In the genomic region with DNA sequence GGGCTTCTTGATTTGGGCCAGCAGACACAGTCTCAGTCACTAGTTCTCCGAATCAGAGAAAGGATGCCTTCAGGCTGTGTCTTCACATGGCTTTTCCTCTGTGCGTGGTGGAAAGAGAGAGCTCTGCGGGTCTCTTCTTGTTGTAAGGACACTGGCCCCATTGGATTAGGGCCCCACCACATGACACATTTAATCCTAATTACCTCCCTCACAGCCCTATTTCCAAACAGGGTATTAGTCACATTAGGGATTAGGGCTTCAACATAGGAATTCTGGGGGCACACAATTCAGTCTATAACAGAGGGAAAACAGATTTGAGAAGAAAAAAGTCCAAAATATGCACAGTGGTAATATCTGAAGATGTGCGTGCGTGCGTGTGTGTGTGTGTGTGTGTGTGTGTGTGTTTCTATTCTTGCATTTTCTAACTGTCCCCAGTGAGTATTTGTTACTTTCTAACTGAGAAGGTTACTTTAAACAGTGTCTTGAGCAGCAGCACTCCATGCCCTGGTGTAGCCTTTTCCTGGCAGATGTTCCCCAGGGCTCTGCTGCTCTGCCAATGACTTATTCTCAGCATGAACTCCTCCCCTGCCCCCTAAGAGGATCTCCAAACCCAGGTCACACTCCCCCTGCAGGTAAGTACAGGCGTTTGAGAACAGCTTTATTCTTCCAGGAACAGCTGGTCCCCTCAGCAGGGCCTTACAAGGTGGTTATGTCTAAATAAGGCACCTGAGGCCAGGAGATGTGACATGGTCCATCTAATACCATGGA, we compare ENCODE assay signal across 8 cellular contexts.
DNase-seq lines count a peak whose midpoint lies in the region; ATAC-seq, FAIRE-seq and TF ChIP-seq lines count a peak whose summit lies in the region.

No MANE protein-coding gene starts in this region.

- no peaks in the 10 kb centered on the region for H3K9me3 ChIP-seq in A549
- H3K9me3 ChIP-seq in naive thymus-derived CD4-positive, alpha-beta T cell (ENCODE audit: control insufficient read depth in 2 of 3, low read length in 3 of 3), result no peaks in the 10 kb centered on the region

- TF ChIP-seq POLR2A in A549 (IDR thresholded peaks at IDR 0.05; ENCODE audit: low read length), result no peak

- TF ChIP-seq CTCF in A549 (IDR thresholded peaks at IDR 0.05) (no peak), GM12874 (IDR thresholded peaks at IDR 0.05; ENCODE audit: insufficient read depth, low read depth, low read length) (peak; percentile 55)

- no peak for TF ChIP-seq EP300 in A549 (IDR thresholded peaks at IDR 0.05)

- H3K27me3 Mint-ChIP-seq in naive thymus-derived CD4-positive, alpha-beta T cell, result no peaks in the 10 kb centered on the region

- no peaks in the 10 kb centered on the region for H3K27me3 ChIP-seq in naive thymus-derived CD4-positive, alpha-beta T cell (ENCODE audit: control insufficient read depth in 2 of 2, insufficient read depth in 2 of 2, low read length in 2 of 2)

- H3K4me3 ChIP-seq in A549, result no peak overlapping the region
- H3K4me3 ChIP-seq in naive thymus-derived CD4-positive, alpha-beta T cell (ENCODE audit: low read length), result no peak overlapping the region

- peak overlapping the region in 7 of 10 donors; percentile 18 to 42 (median 31) for H3K4me3 Mint-ChIP-seq in naive thymus-derived CD4-positive, alpha-beta T cell

- DNase-seq in A549 (ENCODE audit: low read depth in 1 of 2, low spot score in 1 of 2), result peak; percentile 46 to 66
- peak; percentile 54 for DNase-seq in central memory CD4-positive, alpha-beta T cell
- DNase-seq in naive thymus-derived CD4-positive, alpha-beta T cell, result peak in 7 of 9 donors; percentile 54 to 75 (median 67)
- no peak for DNase-seq in NCI-H345 treated with DMSO at 0.1 percent for 48 hours (lab: John Stamatoyannopoulos, UW; ENCODE audit: unreplicated experiment)
- no peak for DNase-seq in SKM-1 treated with dmso at 0.1 percent for 144 hours (lab: John Stamatoyannopoulos, UW; ENCODE audit: unreplicated experiment)

- peak overlapping the region; percentile 61 to 92 (median 84) for H3K27ac Mint-ChIP-seq in naive thymus-derived CD4-positive, alpha-beta T cell

- peaks cover 8 to 57% (median 45%) of the 10 kb centered on the region in 5 donors for H3K36me3 Mint-ChIP-seq in naive thymus-derived CD4-positive, alpha-beta T cell

- POLR2A ChIA-PET in A549 (lab: Yijun Ruan, JAX), result no interaction called here
- POLR2A ChIA-PET in naive thymus-derived CD4-positive, alpha-beta T cell (lab: Charles Lee), result interaction anchor here (0.5 to 3.4 kb wide), 6 partner anchors 29 to 156 kb away, joined by 3 to 20 read pairs (median 3); no protein-coding TSS in a partner anchor

- intact Hi-C loops in naive thymus-derived CD4-positive, alpha-beta T cell (cut with micrococcal nuclease), result loop anchor here (1.0 to 10.0 kb wide), 7 partner anchors 39 to 217 kb away; a partner anchor contains a TSS

- CTCF ChIA-PET in A549 (lab: Yijun Ruan, JAX), result interaction anchor here (0.5 to 1.5 kb wide), 3 partner anchors 217 to 1947 kb away, joined by 3 to 5 read pairs (median 3); no protein-coding TSS in a partner anchor
- CTCF ChIA-PET in naive thymus-derived CD4-positive, alpha-beta T cell (lab: Charles Lee), result interaction anchor here (0.6 to 5.4 kb wide), 5 partner anchors 39 to 241 kb away, joined by 3 to 34 read pairs (median 5); no protein-coding TSS in a partner anchor

- H3K27ac ChIP-seq in A549, result peak overlapping the region in 1 of 2 experiments; percentile 33; a peak in 1 of 6 replicates
- H3K27ac ChIP-seq in naive thymus-derived CD4-positive, alpha-beta T cell (ENCODE audit: low read depth, low read length), result peak overlapping the region; percentile 14

- ATAC-seq in A549, result peak; percentile 80 to 84
- ATAC-seq in HG03108 (IDR thresholded peaks at IDR 0.05; ENCODE audit: unreplicated experiment), result peak; percentile 25
- ATAC-seq in SK-N-SH treated with all-trans-retinoic acid at 6 μM for 48 hours, result peak; percentile 64
- peak; percentile 83 for ATAC-seq in naive thymus-derived CD4-positive, alpha-beta T cell

- no peak for FAIRE-seq in A549 (lab: Jason Lieb, UNC)

- peaks cover 6 to 53% (median 16%) of the 10 kb centered on the region in 3 experiments for H3K36me3 ChIP-seq in naive thymus-derived CD4-positive, alpha-beta T cell (ENCODE audit: control insufficient read depth in 2 of 3, insufficient read depth in 3 of 3, low read length in 3 of 3)

- no peak for TF ChIP-seq RAD21 in A549 (conservative IDR thresholded peaks at IDR 0.05 in 1 of 2, IDR thresholded peaks at IDR 0.05 in 1 of 2)

- peaks cover 49 to 87% (median 79%) of the 10 kb centered on the region in 7 donors for H3K4me1 Mint-ChIP-seq in naive thymus-derived CD4-positive, alpha-beta T cell

- no peak overlapping the region for H3K4me2 ChIP-seq in A549

- WGBS in A549 (ENCODE audit: missing lambda C conversion rate), result 70% methylated on average over 7 of the region's 7 CpGs

- H3K4me1 ChIP-seq in A549, result peaks cover 36% of the 10 kb centered on the region
- H3K4me1 ChIP-seq in naive thymus-derived CD4-positive, alpha-beta T cell (ENCODE audit: control insufficient read depth in 2 of 2, insufficient read depth in 2 of 2, low read length in 2 of 2), result peaks cover 13 to 38% of the 10 kb centered on the region in 2 donors

- peaks cover 0 to 6% (median 0%) of the 10 kb centered on the region in 11 donors for H3K9me3 Mint-ChIP-seq in naive thymus-derived CD4-positive, alpha-beta T cell

TF ChIP-seq in A549, 52 proteins besides CTCF, POLR2A, EP300 and RAD21:
- TF ChIP-seq RFX5 (IDR thresholded peaks at IDR 0.05) (no peak), HDAC2 (IDR thresholded peaks at IDR 0.05) (no peak), POLR2AphosphoS2 (conservative IDR thresholded peaks at IDR 0.05; ENCODE audit: low read length) (no peak), GATA3 (IDR thresholded peaks at IDR 0.05; ENCODE audit: borderline replicate concordance) (no peak)
- TF ChIP-seq, protein P1, sequence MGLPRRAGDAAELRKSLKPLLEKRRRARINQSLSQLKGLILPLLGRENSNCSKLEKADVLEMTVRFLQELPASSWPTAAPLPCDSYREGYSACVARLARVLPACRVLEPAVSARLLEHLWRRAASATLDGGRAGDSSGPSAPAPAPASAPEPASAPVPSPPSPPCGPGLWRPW (IDR thresholded peaks at IDR 0.05), result no peak

TF ChIP-seq in SK-N-SH treated with all-trans-retinoic acid at 6 μM for 48 hours, 23 proteins besides CTCF, POLR2A, EP300 and RAD21:
- no peak for TF ChIP-seq ISL1 (CRISPR knock-in tag; IDR thresholded peaks at IDR 0.05)
- TF ChIP-seq ZNF70 (CRISPR knock-in tag; IDR thresholded peaks at IDR 0.05), result no peak
- no peak for TF ChIP-seq ZC3H10 (CRISPR knock-in tag; IDR thresholded peaks at IDR 0.05)
- TF ChIP-seq, protein P2, sequence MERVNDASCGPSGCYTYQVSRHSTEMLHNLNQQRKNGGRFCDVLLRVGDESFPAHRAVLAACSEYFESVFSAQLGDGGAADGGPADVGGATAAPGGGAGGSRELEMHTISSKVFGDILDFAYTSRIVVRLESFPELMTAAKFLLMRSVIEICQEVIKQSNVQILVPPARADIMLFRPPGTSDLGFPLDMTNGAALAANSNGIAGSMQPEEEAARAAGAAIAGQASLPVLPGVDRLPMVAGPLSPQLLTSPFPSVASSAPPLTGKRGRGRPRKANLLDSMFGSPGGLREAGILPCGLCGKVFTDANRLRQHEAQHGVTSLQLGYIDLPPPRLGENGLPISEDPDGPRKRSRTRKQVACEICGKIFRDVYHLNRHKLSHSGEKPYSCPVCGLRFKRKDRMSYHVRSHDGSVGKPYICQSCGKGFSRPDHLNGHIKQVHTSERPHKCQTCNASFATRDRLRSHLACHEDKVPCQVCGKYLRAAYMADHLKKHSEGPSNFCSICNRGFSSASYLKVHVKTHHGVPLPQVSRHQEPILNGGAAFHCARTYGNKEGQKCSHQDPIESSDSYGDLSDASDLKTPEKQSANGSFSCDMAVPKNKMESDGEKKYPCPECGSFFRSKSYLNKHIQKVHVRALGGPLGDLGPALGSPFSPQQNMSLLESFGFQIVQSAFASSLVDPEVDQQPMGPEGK (CRISPR knock-in tag; IDR thresholded peaks at IDR 0.05; ENCODE audit: borderline replicate concordance), result no peak
- no peak for TF ChIP-seq OSR1 (CRISPR knock-in tag; IDR thresholded peaks at IDR 0.05)
- no peak for TF ChIP-seq BACH2 (CRISPR knock-in tag; IDR thresholded peaks at IDR 0.05; ENCODE audit: borderline replicate concordance)
- TF ChIP-seq SNAI2 (CRISPR knock-in tag; IDR thresholded peaks at IDR 0.05), result no peak
- TF ChIP-seq RARB (CRISPR knock-in tag; IDR thresholded peaks at IDR 0.05), result no peak
- TF ChIP-seq CSDC2 (CRISPR knock-in tag; IDR thresholded peaks at IDR 0.05), result no peak
- TF ChIP-seq, protein P3, sequence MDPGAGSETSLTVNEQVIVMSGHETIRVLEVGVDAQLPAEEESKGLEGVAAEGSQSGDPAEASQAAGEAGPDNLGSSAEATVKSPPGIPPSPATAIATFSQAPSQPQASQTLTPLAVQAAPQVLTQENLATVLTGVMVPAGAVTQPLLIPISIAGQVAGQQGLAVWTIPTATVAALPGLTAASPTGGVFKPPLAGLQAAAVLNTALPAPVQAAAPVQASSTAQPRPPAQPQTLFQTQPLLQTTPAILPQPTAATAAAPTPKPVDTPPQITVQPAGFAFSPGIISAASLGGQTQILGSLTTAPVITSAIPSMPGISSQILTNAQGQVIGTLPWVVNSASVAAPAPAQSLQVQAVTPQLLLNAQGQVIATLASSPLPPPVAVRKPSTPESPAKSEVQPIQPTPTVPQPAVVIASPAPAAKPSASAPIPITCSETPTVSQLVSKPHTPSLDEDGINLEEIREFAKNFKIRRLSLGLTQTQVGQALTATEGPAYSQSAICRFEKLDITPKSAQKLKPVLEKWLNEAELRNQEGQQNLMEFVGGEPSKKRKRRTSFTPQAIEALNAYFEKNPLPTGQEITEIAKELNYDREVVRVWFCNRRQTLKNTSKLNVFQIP (CRISPR knock-in tag; IDR thresholded peaks at IDR 0.05; ENCODE audit: borderline replicate concordance, low read depth), result no peak
- TF ChIP-seq ESRRG (CRISPR knock-in tag; IDR thresholded peaks at IDR 0.05), result no peak
- TF ChIP-seq ZNF8 (CRISPR knock-in tag; IDR thresholded peaks at IDR 0.05), result no peak
- TF ChIP-seq ARNTL (CRISPR knock-in tag; IDR thresholded peaks at IDR 0.05; ENCODE audit: borderline replicate concordance, low read depth), result no peak
- no peak for TF ChIP-seq ZNF565 (CRISPR knock-in tag; conservative IDR thresholded peaks at IDR 0.05; ENCODE audit: low read depth)

Comparison
In these comparisons a context has a peak if more than half of its experiments do, and no peak if none do; other contexts are left out.
1. ATAC-seq: peak in every context shown above with its lines; median percentile 83 in naive thymus-derived CD4-positive, alpha-beta T cell; 82 in A549; 64 in SK-N-SH treated with all-trans-retinoic acid at 6 μM for 48 hours; 25 in HG03108.
2. DNase-seq: peak in A549 (2 of 2), central memory CD4-positive, alpha-beta T cell (single experiment) and naive thymus-derived CD4-positive, alpha-beta T cell (7 of 9); none in NCI-H345 treated with DMSO at 0.1 percent for 48 hours (single experiment) and SKM-1 treated with dmso at 0.1 percent for 144 hours (single experiment).